ENCODE assay signal across 28 cellular contexts in genomic region chr5:31225118-31225517, GRCh38. TPM values are rescaled to one million over a fixed set of nuclear protein-coding genes. Genes with fewer than 3 reads are reported as not detected.
DNase-seq lines count a peak whose midpoint lies in the region; ATAC-seq and TF ChIP-seq lines count a peak whose summit lies in the region.
"Had no signal": no experiment of that assay in that cellular context is flagged by ENCODE, and none has a peak within 500 bp of the region (broad histone marks: within the 10 kb centered on the region; RNA-seq: fewer than 3 reads in every experiment).

No MANE protein-coding gene starts in this region.

- no peak overlapping the region for H3K23ac ChIP-seq in mesenchymal stem cell (ENCODE audit: low read length in 2 of 2)

- H3K27ac ChIP-seq in mesenchymal stem cell (ENCODE audit: low read length, poor library complexity, severe bottlenecking), result peak overlapping the region; percentile 67
- H3K27ac ChIP-seq in testis, result no peak overlapping the region
- H3K27ac ChIP-seq: A549, BLaER1, neutrophil had no signal

- H3K4me3 ChIP-seq in AG04449 (ENCODE audit: low read depth, low read length) (no peak overlapping the region), mesenchymal stem cell (ENCODE audit: insufficient read depth in 1 of 2, low read depth in 1 of 2, low read length in 2 of 2) (no peak overlapping the region), testis (no peak overlapping the region)
- H3K4me3 ChIP-seq: A549, BLaER1, esophagus squamous epithelium had no signal

- H4K8ac ChIP-seq in mesenchymal stem cell (ENCODE audit: low read length), result no peak overlapping the region

- H3K9ac ChIP-seq in mesenchymal stem cell (ENCODE audit: low read length), result no peak overlapping the region
- H3K9ac ChIP-seq: BLaER1 had no signal

- no peak for TF ChIP-seq POLR2A in testis (IDR thresholded peaks at IDR 0.05)

- no peak overlapping the region for H2BK12ac ChIP-seq in mesenchymal stem cell (ENCODE audit: low read length in 2 of 2)

- H2BK120ac ChIP-seq in mesenchymal stem cell (ENCODE audit: low read depth, low read length), result no peak overlapping the region

- H2AK5ac ChIP-seq in mesenchymal stem cell (ENCODE audit: low read length, severe bottlenecking), result no peak overlapping the region

- no peak overlapping the region for H3K4me2 ChIP-seq in mesenchymal stem cell (ENCODE audit: low read length, poor library complexity, severe bottlenecking)
- H3K4me2 ChIP-seq: A549, BLaER1 had no signal

- H3K9me3 Mint-ChIP-seq in chondrocyte (ENCODE audit: low read depth), result peaks cover 10% of the 10 kb centered on the region
- H3K9me3 Mint-ChIP-seq: activated B cell treated with CpG ODN at 0.5 μM for 24 hours; activated T-helper 17 cell treated with anti-CD3 and anti-CD28 coated beads, Interleukin-2, amount 50 U/mL, for 72 hours had no signal

- no peak overlapping the region for H3K4ac ChIP-seq in mesenchymal stem cell (ENCODE audit: low read depth in 1 of 2, low read length in 2 of 2)

- no peaks in the 10 kb centered on the region for H3K27me3 ChIP-seq in mesenchymal stem cell (ENCODE audit: control insufficient read depth in 1 of 2, insufficient read depth in 1 of 2, low read length in 2 of 2)
- no peaks in the 10 kb centered on the region for H3K27me3 ChIP-seq in testis
- H3K27me3 ChIP-seq: BLaER1, esophagus squamous epithelium, neutrophil had no signal

- peaks cover 16% of the 10 kb centered on the region for H3K36me3 Mint-ChIP-seq in chondrocyte (ENCODE audit: low read depth)
- H3K36me3 Mint-ChIP-seq: activated naive CD4-positive, alpha-beta T cell treated with anti-CD3 and anti-CD28 coated beads, Interleukin-2, amount 50 U/mL, for 72 hours had no signal

- intact Hi-C loops in testis (cut with DNase I; ENCODE audit: low total_unique reads) (no loop called here), posterior cingulate gyrus (cut with DNase I) (no loop called here)

- CTCF ChIA-PET in AG04449 (lab: Yijun Ruan, JAX), result interaction anchor here (8.1 kb wide), 1 partner anchor 8 kb away, joined by 74 read pairs; no protein-coding TSS in a partner anchor

- H3K14ac ChIP-seq in mesenchymal stem cell (ENCODE audit: low read length in 2 of 2), result no peak overlapping the region

- H2AFZ ChIP-seq in mesenchymal stem cell (ENCODE audit: low read depth, low read length), result no peak overlapping the region

- no peak for ATAC-seq in GM21576 (IDR thresholded peaks at IDR 0.05; ENCODE audit: unreplicated experiment)
- ATAC-seq: A549; activated naive CD4-positive, alpha-beta T cell treated with anti-CD3 and anti-CD28 coated beads, Interleukin-2, amount 50 U/mL, for 72 hours; activated T-helper 17 cell treated with anti-CD3 and anti-CD28 coated beads, Interleukin-2, amount 50 U/mL, for 72 hours had no signal

- peaks cover 7% of the 10 kb centered on the region for H3K79me1 ChIP-seq in mesenchymal stem cell (replicated peaks; ENCODE audit: low read length, poor library complexity, severe bottlenecking)

- H3K27ac Mint-ChIP-seq in chondrocyte (ENCODE audit: unreplicated experiment), result peak overlapping the region; percentile 93
- H3K27ac Mint-ChIP-seq: activated B cell treated with CpG ODN at 0.5 μM for 24 hours; activated naive CD4-positive, alpha-beta T cell treated with anti-CD3 and anti-CD28 coated beads, Interleukin-2, amount 50 U/mL, for 72 hours; activated T-helper 17 cell treated with anti-CD3 and anti-CD28 coated beads, Interleukin-2, amount 50 U/mL, for 72 hours; brain had no signal

- POLR2A ChIA-PET in AG04449 (lab: Yijun Ruan, JAX), result interaction anchor here (0.6 kb wide), 1 partner anchor 613 kb away, joined by 3 read pairs; no protein-coding TSS in a partner anchor

- H3K9me3 ChIP-seq in mesenchymal stem cell (ENCODE audit: control insufficient read depth, low read length) (no peaks in the 10 kb centered on the region), testis (no peaks in the 10 kb centered on the region)
- H3K9me3 ChIP-seq: A549, BLaER1, esophagus squamous epithelium, neutrophil had no signal

- H3K18ac ChIP-seq in mesenchymal stem cell (ENCODE audit: low read depth in 1 of 2, low read length in 2 of 2), result no peak overlapping the region

- H3K4me3 Mint-ChIP-seq in chondrocyte (ENCODE audit: unreplicated experiment), result peak overlapping the region; percentile 2
- H3K4me3 Mint-ChIP-seq: activated B cell treated with CpG ODN at 0.5 μM for 24 hours; activated T-helper 17 cell treated with anti-CD3 and anti-CD28 coated beads, Interleukin-2, amount 50 U/mL, for 72 hours; brain had no signal

- H3K4me1 ChIP-seq in mesenchymal stem cell (ENCODE audit: control insufficient read depth, insufficient read depth, low read depth, low read length), result peaks cover 8% of the 10 kb centered on the region
- no peaks in the 10 kb centered on the region for H3K4me1 ChIP-seq in testis
- H3K4me1 ChIP-seq: A549, BLaER1, esophagus squamous epithelium had no signal

- H2BK15ac ChIP-seq in mesenchymal stem cell (ENCODE audit: low read depth, poor library complexity, severe bottlenecking), result no peak overlapping the region

- peak; percentile 16 for DNase-seq in AG04449 (ENCODE audit: low read depth, low spot score)
- DNase-seq in M059J (ENCODE audit: low read depth), result peak; percentile 22
- DNase-seq in chondrocyte (ENCODE audit: low spot score), result no peak
- peak; percentile 58 for DNase-seq in mesenchymal stem cell
- no peak for DNase-seq in testis
- no peak for DNase-seq in posterior cingulate gyrus
- no peak for DNase-seq in stimulated activated CD4-positive, alpha-beta T cell treated with anti-CD3 and anti-CD28 coated beads, Interleukin-4, amount 100 ng/mL, for 4 hours
- DNase-seq: activated B cell treated with CpG ODN at 0.5 μM for 24 hours; activated CD4-positive, alpha-beta T cell treated with anti-CD3 and anti-CD28 coated beads, Interleukin-2, amount 50 U/mL, for 48 hours; activated CD8-positive, alpha-beta memory T cell treated with anti-CD3 and anti-CD28 coated beads, Interleukin-2, amount 50 U/mL, for 4 hours; cortex of kidney; DMS79 treated with DMSO at 0.1 percent for 48 hours; esophagus squamous epithelium; MM.1S; NCI-H1417; NCI-H2081 treated with DMSO at 0.1 percent for 48 hours; NCI-H446 treated with DMSO at 0.1 percent for 48 hours; Right ventricle myocardium superior; stimulated activated CD4-positive, alpha-beta T cell treated with anti-CD3 and anti-CD28 coated beads, Interleukin-1b, Interleukin-23, amount 100 ng/mL, for 48 hours; substantia nigra had no signal

- H3K27me3 Mint-ChIP-seq in chondrocyte (ENCODE audit: low read depth), result no peaks in the 10 kb centered on the region
- H3K27me3 Mint-ChIP-seq: activated B cell treated with CpG ODN at 0.5 μM for 24 hours had no signal

- TF ChIP-seq CTCF in AG04449 (IDR thresholded peaks at IDR 0.05; ENCODE audit: insufficient read depth, low read length, missing control alignments) (no peak), chondrocyte (IDR thresholded peaks at IDR 0.05) (no peak), testis (IDR thresholded peaks at IDR 0.05) (no peak)

- no peak overlapping the region for H4K91ac ChIP-seq in mesenchymal stem cell (ENCODE audit: low read length)

- WGBS in mesenchymal stem cell, result 90% methylated on average over 4 of the region's 5 CpGs
- 91 to 95% methylated on average over 5 of the region's 5 CpGs for WGBS in testis, 2 donors

- H2BK5ac ChIP-seq in mesenchymal stem cell (ENCODE audit: low read depth, low read length, poor library complexity, severe bottlenecking), result no peak overlapping the region

- H3K4me1 Mint-ChIP-seq in chondrocyte (ENCODE audit: low read depth), result peaks cover 50% of the 10 kb centered on the region
- H3K4me1 Mint-ChIP-seq: activated B cell treated with CpG ODN at 0.5 μM for 24 hours; activated T-helper 17 cell treated with anti-CD3 and anti-CD28 coated beads, Interleukin-2, amount 50 U/mL, for 72 hours had no signal

- peaks cover 0 to 32% of the 10 kb centered on the region in 2 experiments for H3K36me3 ChIP-seq in mesenchymal stem cell (ENCODE audit: control insufficient read depth in 1 of 2, insufficient read depth in 2 of 2, low read depth in 1 of 2, low read length in 2 of 2)
- no peaks in the 10 kb centered on the region for H3K36me3 ChIP-seq in testis (ENCODE audit: low read depth, missing control alignments)
- H3K36me3 ChIP-seq: BLaER1, esophagus squamous epithelium, neutrophil had no signal

RNA-seq across cellular contexts. Expression of gene CDH6, which starts 31.6 kb away (rescaled TPM):
- 5.8 and 8.9 TPM in 2 replicates for total RNA-seq in M059J (2014; rRNA removed; shearing (Covaris generic))
- total RNA-seq in chondrocyte (50.7 to 104 TPM (median 55.5 TPM) in 3 replicates), testis (under 1 TPM; 0.68 to 0.87 TPM)
- 7.0 TPM for polyA plus RNA-seq in mesenchymal stem cell (2013, experiment 1 of 2)
- 7.3 TPM for polyA plus RNA-seq in mesenchymal stem cell (2013, experiment 2 of 2)
- polyA plus RNA-seq in testis (ENCODE audit: insufficient read depth, low read depth, low replicate concordance), result 3.6 TPM
- total RNA-seq: activated B cell treated with CpG ODN at 0.5 μM for 24 hours; activated naive CD4-positive, alpha-beta T cell treated with anti-CD3 and anti-CD28 coated beads, Interleukin-2, amount 50 U/mL, for 72 hours; activated T-helper 17 cell treated with anti-CD3 and anti-CD28 coated beads, Interleukin-2, amount 50 U/mL, for 72 hours; OCI-LY7 had no signal

Comparison
In these comparisons a context has a peak if more than half of its experiments do, and no peak if none do; other contexts are left out.
1. DNase-seq: peak in AG04449 (single experiment), M059J (single experiment) and mesenchymal stem cell (single experiment); none in chondrocyte (single experiment), testis (single experiment), posterior cingulate gyrus (0 of 10) and stimulated activated CD4-positive, alpha-beta T cell treated with anti-CD3 and anti-CD28 coated beads, Interleukin-4, amount 100 ng/mL, for 4 hours (0 of 2).